Comparison of ENCODE assay signal across 12 cellular contexts in genomic region chrX:48532201-48532600, GRCh38. TPM values are rescaled to one million over a fixed set of nuclear protein-coding genes. Genes with fewer than 3 reads are reported as not detected.
DNase-seq lines count a peak whose midpoint lies in the region; ATAC-seq and TF ChIP-seq lines count a peak whose summit lies in the region.
"Had no signal": no experiment of that assay in that cellular context is flagged by ENCODE, and none has a peak within 500 bp of the region (broad histone marks: within the 10 kb centered on the region; RNA-seq: fewer than 3 reads in every experiment).

No MANE protein-coding gene starts in this region.

- H3K4me1 Mint-ChIP-seq in T-helper 2 cell treated with Interferon-gamma antibody and Interleukin-4, amounts not matched to agents 5 μg/mL and 100 μg/mL, for 36 hours (ENCODE audit: low read depth) = peaks cover 19% of the 10 kb centered on the region
- H3K4me1 Mint-ChIP-seq in endothelial cell (ENCODE audit: unreplicated experiment) = no peaks in the 10 kb centered on the region

- peak overlapping the region; percentile 89 for H3K27ac Mint-ChIP-seq in T-helper 2 cell treated with Interferon-gamma antibody and Interleukin-4, amounts not matched to agents 5 μg/mL and 100 μg/mL, for 36 hours
- peak overlapping the region; percentile 31 for H3K27ac Mint-ChIP-seq in endothelial cell (ENCODE audit: unreplicated experiment)

- no peak for TF ChIP-seq CTCF in RWPE2 (IDR thresholded peaks at IDR 0.05; ENCODE audit: poor library complexity, severe bottlenecking)
- TF ChIP-seq CTCF in endothelial cell (IDR thresholded peaks at IDR 0.05; ENCODE audit: unreplicated experiment) = no peak
- no peak for TF ChIP-seq CTCF in gastrocnemius medialis (IDR thresholded peaks at IDR 0.05 in 4 of 5, conservative IDR thresholded peaks at IDR 0.05 in 1 of 5)

- no peak overlapping the region for H3K4me3 Mint-ChIP-seq in T-helper 2 cell treated with Interferon-gamma antibody and Interleukin-4, amounts not matched to agents 5 μg/mL and 100 μg/mL, for 36 hours
- H3K4me3 Mint-ChIP-seq in endothelial cell (ENCODE audit: unreplicated experiment) = no peak overlapping the region

- H3K36me3 ChIP-seq in RWPE2 (ENCODE audit: low read depth) (peaks cover 14% of the 10 kb centered on the region), gastrocnemius medialis (no peaks in the 10 kb centered on the region)

- DNase-seq in T-helper 2 cell treated with Interferon-gamma antibody and Interleukin-4, amounts not matched to agents 5 μg/mL and 100 μg/mL, for 36 hours (ENCODE audit: low spot score) = no peak
- DNase-seq in T-helper 2 cell (no peak), RWPE2 (ENCODE audit: low spot score) (no peak), endothelial cell (ENCODE audit: low spot score) (no peak), gastrocnemius medialis (no peak), cerebellar cortex (ENCODE audit: low spot score) (no peak), iPS-NIHi7 (ENCODE audit: extremely low spot score) (no peak)
- DNase-seq: aorta, Karpas-422, NCI-H2081 treated with DMSO at 0.1 percent for 48 hours, right lobe of liver had no signal

- H3K27ac ChIP-seq in RWPE2 (ENCODE audit: poor library complexity, severe bottlenecking) (peak overlapping the region; percentile 83), gastrocnemius medialis (peak overlapping the region in 3 of 4 donors; percentile 18 to 69 (median 43))
- H3K27ac ChIP-seq: right lobe of liver had no signal

- no peaks in the 10 kb centered on the region for H3K9me3 ChIP-seq in RWPE2 (ENCODE audit: severe bottlenecking)
- H3K9me3 ChIP-seq in gastrocnemius medialis = no peaks in the 10 kb centered on the region
- H3K9me3 ChIP-seq: right lobe of liver had no signal

- no peak overlapping the region for H3K4me3 ChIP-seq in RWPE2 (ENCODE audit: severe bottlenecking)
- H3K4me3 ChIP-seq in gastrocnemius medialis = no peak overlapping the region
- H3K4me3 ChIP-seq: right lobe of liver had no signal

- in situ Hi-C loops in gastrocnemius medialis (cut with MboI; ENCODE audit: low sequenced_read_pairs in 4 of 4) = no loop called here

- H3K4me1 ChIP-seq in RWPE2 (ENCODE audit: insufficient read depth, poor library complexity, severe bottlenecking) = peaks cover 13% of the 10 kb centered on the region
- no peaks in the 10 kb centered on the region for H3K4me1 ChIP-seq in gastrocnemius medialis
- H3K4me1 ChIP-seq: right lobe of liver had no signal

- no peak for ATAC-seq in RWPE2 (ENCODE audit: low read depth)
- no peak for ATAC-seq in gastrocnemius medialis
- no peak for ATAC-seq in GM18870 (IDR thresholded peaks at IDR 0.05; ENCODE audit: unreplicated experiment)

- intact Hi-C loops in gastrocnemius medialis (cut with DNase I; ENCODE audit: low total_unique reads) = loop anchor here (10.0 kb wide), 1 partner anchor 273 kb away; the partner anchor contains the start of gene HDAC6

- TF ChIP-seq POLR2A in gastrocnemius medialis (IDR thresholded peaks at IDR 0.05) = no peak

- peaks cover 37% of the 10 kb centered on the region for H3K36me3 Mint-ChIP-seq in T-helper 2 cell treated with Interferon-gamma antibody and Interleukin-4, amounts not matched to agents 5 μg/mL and 100 μg/mL, for 36 hours (ENCODE audit: low read depth)
- peaks cover 17% of the 10 kb centered on the region for H3K36me3 Mint-ChIP-seq in endothelial cell (ENCODE audit: low read depth, unreplicated experiment)

- H3K9me3 Mint-ChIP-seq in T-helper 2 cell treated with Interferon-gamma antibody and Interleukin-4, amounts not matched to agents 5 μg/mL and 100 μg/mL, for 36 hours = no peaks in the 10 kb centered on the region
- H3K9me3 Mint-ChIP-seq in endothelial cell (ENCODE audit: unreplicated experiment) = no peaks in the 10 kb centered on the region

- no peaks in the 10 kb centered on the region for H3K27me3 Mint-ChIP-seq in T-helper 2 cell treated with Interferon-gamma antibody and Interleukin-4, amounts not matched to agents 5 μg/mL and 100 μg/mL, for 36 hours (ENCODE audit: low read depth)
- no peaks in the 10 kb centered on the region for H3K27me3 Mint-ChIP-seq in endothelial cell (ENCODE audit: unreplicated experiment)

- no peaks in the 10 kb centered on the region for H3K27me3 ChIP-seq in RWPE2 (ENCODE audit: insufficient read depth, poor library complexity, severe bottlenecking)
- H3K27me3 ChIP-seq in gastrocnemius medialis = no peaks in the 10 kb centered on the region
- H3K27me3 ChIP-seq: right lobe of liver had no signal

RNA-seq across cellular contexts. Expression of gene TBC1D25, which starts 7.3 kb away (rescaled TPM):
- 12.5 TPM for total RNA-seq in endothelial cell (ENCODE audit: unreplicated experiment)
- 10 to 100 TPM; 10.3 to 14.8 (median 11.9) TPM for total RNA-seq in gastrocnemius medialis

RNA-seq across cellular contexts. Expression of gene EBP, which starts 10.6 kb away (rescaled TPM):
- 66.0 TPM for total RNA-seq in endothelial cell (ENCODE audit: unreplicated experiment)
- 1 to 10 TPM; 2.7 to 5.3 (median 4.3) TPM for total RNA-seq in gastrocnemius medialis

RNA-seq across cellular contexts. Expression of gene PORCN, which starts 23.4 kb away (rescaled TPM):
- 9.4 TPM for total RNA-seq in endothelial cell (ENCODE audit: unreplicated experiment)
- total RNA-seq in gastrocnemius medialis = 10 to 100 TPM; 11.4 to 18.7 (median 12.3) TPM

RNA-seq across cellular contexts. Expression of gene RBM3, which starts 42.1 kb away (rescaled TPM):
- total RNA-seq in endothelial cell (ENCODE audit: unreplicated experiment) (252 TPM), gastrocnemius medialis (10 to 100 TPM; 49.2 to 92.1 (median 59.9) TPM)

RNA-seq across cellular contexts. Expression of gene FTSJ1, which starts 56.2 kb away (rescaled TPM):
- 38.4 TPM for total RNA-seq in endothelial cell (ENCODE audit: unreplicated experiment)
- total RNA-seq in gastrocnemius medialis = 10 to 100 TPM; 31.4 to 47.7 (median 38.2) TPM

Comparison
In these comparisons a context has a peak if more than half of its experiments do, and no peak if none do; other contexts are left out.
1. RNA of gene EBP, which starts 10.6 kb away (total RNA-seq): 66.0 TPM in endothelial cell (single experiment); 2.7 to 5.3 TPM in gastrocnemius medialis; every median in the first group is over 10 times any median in the second.